Comparison of ENCODE assay signal across 21 cellular contexts in genomic region chr2:167715932-167716331, GRCh38.
"Had no signal": no experiment of that assay in that cellular context is flagged by ENCODE, and none has a peak within 500 bp of the region (broad histone marks: within the 10 kb centered on the region; RNA-seq: fewer than 3 reads in every experiment).

No MANE protein-coding gene starts in this region.

- H3K9me3 ChIP-seq: left ventricle myocardium inferior, mucosa of descending colon, right lobe of liver, upper lobe of right lung had no signal

- H3K27ac ChIP-seq: brain microvascular endothelial cell, coronary artery, left ventricle myocardium inferior, right lobe of liver, upper lobe of right lung had no signal

- DNase-seq: activated CD4-positive, alpha-beta T cell treated with anti-CD3 and anti-CD28 coated beads for 36 hours; activated CD4-positive, CD25-positive, alpha-beta regulatory T cell; activated CD8-positive, alpha-beta memory T cell treated with anti-CD3 and anti-CD28 coated beads, Interleukin-2, amount 10 ng/mL, durations not matched to agents 7 days and 5 days; activated CD8-positive, alpha-beta T cell treated with anti-CD3 and anti-CD28 coated beads, Interleukin-2, amount 10 ng/mL, durations not matched to agents 7 days and 5 days; activated naive CD4-positive, alpha-beta T cell treated with Interleukin-2 at 50 U/mL for 16 hours; activated T-cell treated with anti-CD3 and anti-CD28 coated beads, Interleukin-2, amount 50 U/mL, for 48 hours; brain microvascular endothelial cell; foreskin fibroblast; left ventricle myocardium inferior; mucosa of descending colon; right lobe of liver; stimulated activated CD4-positive, alpha-beta T cell treated with anti-CD3 and anti-CD28 coated beads, Interleukin-12 subunit alpha, Interleukin-12 subunit beta, amount 100 ng/mL, for 4 hours; stimulated activated CD4-positive, alpha-beta T cell treated with anti-CD3 and anti-CD28 coated beads, Interleukin-4, amount 100 ng/mL, for 24 hours; T-helper 1 cell; upper lobe of right lung had no signal

- FAIRE-seq: astrocyte, islet of Langerhans had no signal

- H3K36me3 ChIP-seq: brain microvascular endothelial cell, left ventricle myocardium inferior, right lobe of liver, upper lobe of right lung had no signal

- H3K4me3 ChIP-seq: coronary artery, left ventricle myocardium inferior, mucosa of descending colon, right lobe of liver, upper lobe of right lung had no signal

- H3K4me1 ChIP-seq: left ventricle myocardium inferior, upper lobe of right lung had no signal

- ATAC-seq: activated CD4-positive, alpha-beta T cell treated with anti-CD3 and anti-CD28 coated beads for 36 hours; activated CD8-positive, alpha-beta memory T cell treated with anti-CD3 and anti-CD28 coated beads, Interleukin-2, amount 10 ng/mL, durations not matched to agents 7 days and 5 days; activated CD8-positive, alpha-beta T cell treated with anti-CD3 and anti-CD28 coated beads, Interleukin-2, amount 10 ng/mL, durations not matched to agents 7 days and 5 days; esophagus mucosa; mucosa of descending colon; natural killer cell treated with Interleukin-12 subunit alpha and Interleukin-12 subunit beta and Interleukin-15 and Interleukin-18, amount 100 ng/mL, for 72 hours; right lobe of liver; stimulated activated effector memory CD8-positive, alpha-beta T cell treated with anti-CD3 and anti-CD28 coated beads, Interleukin-12 subunit alpha, Interleukin-12 subunit beta, amount 100 ng/mL, for 72 hours; upper lobe of right lung had no signal

- H3K27me3 ChIP-seq: brain microvascular endothelial cell, right lobe of liver, upper lobe of right lung had no signal
